1 cellular context compared by ENCODE assay signal in the genomic region with DNA sequence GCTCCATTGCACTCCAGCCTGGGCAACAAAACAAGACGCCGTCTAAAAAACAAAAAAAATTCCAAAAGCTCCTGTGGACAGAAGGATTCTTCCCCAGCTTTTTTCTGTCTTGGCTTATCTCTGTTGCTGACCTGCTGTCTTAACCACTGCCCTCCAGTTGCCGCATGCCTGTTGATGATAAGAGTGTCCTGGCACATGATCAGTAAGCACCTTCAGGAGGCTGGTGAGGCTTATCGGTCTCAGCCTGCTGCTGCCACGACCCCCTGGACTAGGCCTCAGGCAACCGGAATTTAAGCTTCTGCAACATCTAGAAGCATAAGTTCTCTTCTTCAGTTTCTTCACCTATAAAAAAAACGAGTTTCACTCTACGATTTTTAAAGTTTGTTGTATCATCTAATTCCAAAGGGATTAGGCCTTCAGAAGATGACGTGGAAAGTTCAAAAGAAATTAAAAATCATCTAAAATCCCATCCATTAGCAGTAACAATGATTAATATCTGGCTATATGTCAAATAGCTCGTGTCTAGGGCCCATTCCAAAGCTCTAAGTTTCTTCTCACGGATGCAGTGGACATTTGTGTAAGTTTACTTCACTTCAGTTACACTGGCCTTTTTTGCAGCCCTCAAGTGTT.
TF ChIP-seq lines count a peak whose summit lies in the region.

No MANE protein-coding gene starts in this region.

TF ChIP-seq in K562, 482 proteins besides CTCF, POLR2A, EP300 and RAD21 (continued from another document and continues in another):
- peak; percentile 97 for TF ChIP-seq SMAD1 (IDR thresholded peaks at IDR 0.05; ENCODE audit: low read depth, low read length, partially characterized antibody)
- TF ChIP-seq, protein P1, sequence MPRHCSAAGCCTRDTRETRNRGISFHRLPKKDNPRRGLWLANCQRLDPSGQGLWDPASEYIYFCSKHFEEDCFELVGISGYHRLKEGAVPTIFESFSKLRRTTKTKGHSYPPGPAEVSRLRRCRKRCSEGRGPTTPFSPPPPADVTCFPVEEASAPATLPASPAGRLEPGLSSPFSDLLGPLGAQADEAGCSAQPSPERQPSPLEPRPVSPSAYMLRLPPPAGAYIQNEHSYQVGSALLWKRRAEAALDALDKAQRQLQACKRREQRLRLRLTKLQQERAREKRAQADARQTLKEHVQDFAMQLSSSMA (CRISPR knock-in tag; IDR thresholded peaks at IDR 0.05) = no peak
- TF ChIP-seq ZKSCAN3 (CRISPR knock-in tag; IDR thresholded peaks at IDR 0.05) = no peak
- TF ChIP-seq RBFOX2 (IDR thresholded peaks at IDR 0.05; ENCODE audit: low read depth, low read length) = no peak
- peak; percentile 99 for TF ChIP-seq HEY1 (CRISPR knock-in tag; IDR thresholded peaks at IDR 0.05; ENCODE audit: borderline replicate concordance)
- no peak for TF ChIP-seq SIRT6 (IDR thresholded peaks at IDR 0.05; ENCODE audit: low read depth, low read length)
- TF ChIP-seq ZNF354B (CRISPR knock-in tag; IDR thresholded peaks at IDR 0.05) = peak; percentile 47; the same call in 1 of the 2 replicates
- no peak for TF ChIP-seq ADNP (tag; IDR thresholded peaks at IDR 0.05)
- peak; percentile 84 for TF ChIP-seq ZNF24 (IDR thresholded peaks at IDR 0.05)
- no peak for TF ChIP-seq THRAP3 (IDR thresholded peaks at IDR 0.05; ENCODE audit: borderline replicate concordance)
- TF ChIP-seq, protein P2, sequence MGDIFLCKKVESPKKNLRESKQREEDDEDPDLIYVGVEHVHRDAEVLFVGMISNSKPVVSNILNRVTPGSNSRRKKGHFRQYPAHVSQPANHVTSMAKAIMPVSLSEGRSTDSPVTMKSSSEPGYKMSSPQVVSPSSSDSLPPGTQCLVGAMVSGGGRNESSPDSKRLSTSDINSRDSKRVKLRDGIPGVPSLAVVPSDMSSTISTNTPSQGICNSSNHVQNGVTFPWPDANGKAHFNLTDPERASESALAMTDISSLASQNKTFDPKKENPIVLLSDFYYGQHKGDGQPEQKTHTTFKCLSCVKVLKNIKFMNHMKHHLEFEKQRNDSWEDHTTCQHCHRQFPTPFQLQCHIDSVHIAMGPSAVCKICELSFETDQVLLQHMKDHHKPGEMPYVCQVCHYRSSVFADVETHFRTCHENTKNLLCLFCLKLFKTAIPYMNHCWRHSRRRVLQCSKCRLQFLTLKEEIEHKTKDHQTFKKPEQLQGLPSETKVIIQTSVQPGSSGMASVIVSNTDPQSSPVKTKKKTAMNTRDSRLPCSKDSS (IDR thresholded peaks at IDR 0.05; ENCODE audit: low read depth, partially characterized antibody) = no peak
- TF ChIP-seq, protein P3, sequence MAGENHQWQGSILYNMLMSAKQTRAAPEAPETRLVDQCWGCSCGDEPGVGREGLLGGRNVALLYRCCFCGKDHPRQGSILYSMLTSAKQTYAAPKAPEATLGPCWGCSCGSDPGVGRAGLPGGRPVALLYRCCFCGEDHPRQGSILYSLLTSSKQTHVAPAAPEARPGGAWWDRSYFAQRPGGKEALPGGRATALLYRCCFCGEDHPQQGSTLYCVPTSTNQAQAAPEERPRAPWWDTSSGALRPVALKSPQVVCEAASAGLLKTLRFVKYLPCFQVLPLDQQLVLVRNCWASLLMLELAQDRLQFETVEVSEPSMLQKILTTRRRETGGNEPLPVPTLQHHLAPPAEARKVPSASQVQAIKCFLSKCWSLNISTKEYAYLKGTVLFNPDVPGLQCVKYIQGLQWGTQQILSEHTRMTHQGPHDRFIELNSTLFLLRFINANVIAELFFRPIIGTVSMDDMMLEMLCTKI (IDR thresholded peaks at IDR 0.05; ENCODE audit: partially characterized antibody) = no peak
- peak; percentile 99 for TF ChIP-seq RUNX1 (IDR thresholded peaks at IDR 0.05; ENCODE audit: low read depth)
- no peak for TF ChIP-seq SMARCB1 (IDR thresholded peaks at IDR 0.05; ENCODE audit: insufficient read length, low read depth)
- TF ChIP-seq, protein P4, sequence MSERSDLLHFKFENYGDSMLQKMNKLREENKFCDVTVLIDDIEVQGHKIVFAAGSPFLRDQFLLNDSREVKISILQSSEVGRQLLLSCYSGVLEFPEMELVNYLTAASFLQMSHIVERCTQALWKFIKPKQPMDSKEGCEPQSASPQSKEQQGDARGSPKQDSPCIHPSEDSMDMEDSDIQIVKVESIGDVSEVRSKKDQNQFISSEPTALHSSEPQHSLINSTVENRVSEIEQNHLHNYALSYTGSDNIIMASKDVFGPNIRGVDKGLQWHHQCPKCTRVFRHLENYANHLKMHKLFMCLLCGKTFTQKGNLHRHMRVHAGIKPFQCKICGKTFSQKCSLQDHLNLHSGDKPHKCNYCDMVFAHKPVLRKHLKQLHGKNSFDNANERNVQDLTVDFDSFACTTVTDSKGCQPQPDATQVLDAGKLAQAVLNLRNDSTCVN (CRISPR knock-in tag; IDR thresholded peaks at IDR 0.05) = peak; percentile 43; the same call in 1 of the 2 replicates
- TF ChIP-seq SRSF9 (IDR thresholded peaks at IDR 0.05; ENCODE audit: borderline replicate concordance, low read depth, low read length) = no peak
- TF ChIP-seq TCFL5 (CRISPR knock-in tag; conservative IDR thresholded peaks at IDR 0.05) = 0 out of 2 replicates have a peak, but pooled peaks have one; percentile 62
- TF ChIP-seq, protein P5, sequence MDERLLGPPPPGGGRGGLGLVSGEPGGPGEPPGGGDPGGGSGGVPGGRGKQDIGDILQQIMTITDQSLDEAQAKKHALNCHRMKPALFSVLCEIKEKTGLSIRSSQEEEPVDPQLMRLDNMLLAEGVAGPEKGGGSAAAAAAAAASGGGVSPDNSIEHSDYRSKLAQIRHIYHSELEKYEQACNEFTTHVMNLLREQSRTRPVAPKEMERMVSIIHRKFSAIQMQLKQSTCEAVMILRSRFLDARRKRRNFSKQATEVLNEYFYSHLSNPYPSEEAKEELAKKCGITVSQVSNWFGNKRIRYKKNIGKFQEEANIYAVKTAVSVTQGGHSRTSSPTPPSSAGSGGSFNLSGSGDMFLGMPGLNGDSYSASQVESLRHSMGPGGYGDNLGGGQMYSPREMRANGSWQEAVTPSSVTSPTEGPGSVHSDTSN (CRISPR knock-in tag; IDR thresholded peaks at IDR 0.05; ENCODE audit: low read depth) = no peak
- TF ChIP-seq, protein P5 (tag; conservative IDR thresholded peaks at IDR 0.05; ENCODE audit: low read depth) = peak; percentile 68
- peak; percentile 75 for TF ChIP-seq ZNF79 (CRISPR knock-in tag; IDR thresholded peaks at IDR 0.05; ENCODE audit: low read depth)
- TF ChIP-seq, protein P6, sequence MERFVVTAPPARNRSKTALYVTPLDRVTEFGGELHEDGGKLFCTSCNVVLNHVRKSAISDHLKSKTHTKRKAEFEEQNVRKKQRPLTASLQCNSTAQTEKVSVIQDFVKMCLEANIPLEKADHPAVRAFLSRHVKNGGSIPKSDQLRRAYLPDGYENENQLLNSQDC (CRISPR knock-in tag; IDR thresholded peaks at IDR 0.05) = 0 out of 2 replicates have a peak, but pooled peaks have one; percentile 45
- TF ChIP-seq TGIF2 (CRISPR knock-in tag; IDR thresholded peaks at IDR 0.05) = no peak
- TF ChIP-seq ZNF444 (CRISPR knock-in tag; IDR thresholded peaks at IDR 0.05) = 0 out of 2 replicates have a peak, but pooled peaks have one; percentile 46
- TF ChIP-seq, protein P7, sequence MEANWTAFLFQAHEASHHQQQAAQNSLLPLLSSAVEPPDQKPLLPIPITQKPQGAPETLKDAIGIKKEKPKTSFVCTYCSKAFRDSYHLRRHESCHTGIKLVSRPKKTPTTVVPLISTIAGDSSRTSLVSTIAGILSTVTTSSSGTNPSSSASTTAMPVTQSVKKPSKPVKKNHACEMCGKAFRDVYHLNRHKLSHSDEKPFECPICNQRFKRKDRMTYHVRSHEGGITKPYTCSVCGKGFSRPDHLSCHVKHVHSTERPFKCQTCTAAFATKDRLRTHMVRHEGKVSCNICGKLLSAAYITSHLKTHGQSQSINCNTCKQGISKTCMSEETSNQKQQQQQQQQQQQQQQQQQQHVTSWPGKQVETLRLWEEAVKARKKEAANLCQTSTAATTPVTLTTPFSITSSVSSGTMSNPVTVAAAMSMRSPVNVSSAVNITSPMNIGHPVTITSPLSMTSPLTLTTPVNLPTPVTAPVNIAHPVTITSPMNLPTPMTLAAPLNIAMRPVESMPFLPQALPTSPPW (CRISPR knock-in tag; IDR thresholded peaks at IDR 0.05) = peak; percentile 73
- TF ChIP-seq, protein P8, sequence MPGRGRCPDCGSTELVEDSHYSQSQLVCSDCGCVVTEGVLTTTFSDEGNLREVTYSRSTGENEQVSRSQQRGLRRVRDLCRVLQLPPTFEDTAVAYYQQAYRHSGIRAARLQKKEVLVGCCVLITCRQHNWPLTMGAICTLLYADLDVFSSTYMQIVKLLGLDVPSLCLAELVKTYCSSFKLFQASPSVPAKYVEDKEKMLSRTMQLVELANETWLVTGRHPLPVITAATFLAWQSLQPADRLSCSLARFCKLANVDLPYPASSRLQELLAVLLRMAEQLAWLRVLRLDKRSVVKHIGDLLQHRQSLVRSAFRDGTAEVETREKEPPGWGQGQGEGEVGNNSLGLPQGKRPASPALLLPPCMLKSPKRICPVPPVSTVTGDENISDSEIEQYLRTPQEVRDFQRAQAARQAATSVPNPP (IDR thresholded peaks at IDR 0.05; ENCODE audit: borderline replicate concordance, insufficient read depth, insufficient read length) = no peak
- no peak for TF ChIP-seq GTF2F1 (IDR thresholded peaks at IDR 0.05; ENCODE audit: low read depth, low read length)
- TF ChIP-seq ZNF134 (CRISPR knock-in tag; conservative IDR thresholded peaks at IDR 0.05) = peak; percentile 72
- TF ChIP-seq NFXL1 (CRISPR knock-in tag; IDR thresholded peaks at IDR 0.05) = no peak
- peak; percentile 55; the same call in 1 of the 2 replicates for TF ChIP-seq HSF4 (CRISPR knock-in tag; IDR thresholded peaks at IDR 0.05; ENCODE audit: borderline replicate concordance)
- TF ChIP-seq HDAC2 (IDR thresholded peaks at IDR 0.05) = peak; percentile 99
- TF ChIP-seq, protein P9, sequence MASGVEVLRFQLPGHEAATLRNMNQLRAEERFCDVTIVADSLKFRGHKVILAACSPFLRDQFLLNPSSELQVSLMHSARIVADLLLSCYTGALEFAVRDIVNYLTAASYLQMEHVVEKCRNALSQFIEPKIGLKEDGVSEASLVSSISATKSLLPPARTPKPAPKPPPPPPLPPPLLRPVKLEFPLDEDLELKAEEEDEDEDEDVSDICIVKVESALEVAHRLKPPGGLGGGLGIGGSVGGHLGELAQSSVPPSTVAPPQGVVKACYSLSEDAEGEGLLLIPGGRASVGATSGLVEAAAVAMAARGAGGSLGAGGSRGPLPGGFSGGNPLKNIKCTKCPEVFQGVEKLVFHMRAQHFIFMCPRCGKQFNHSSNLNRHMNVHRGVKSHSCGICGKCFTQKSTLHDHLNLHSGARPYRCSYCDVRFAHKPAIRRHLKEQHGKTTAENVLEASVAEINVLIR (CRISPR knock-in tag; IDR thresholded peaks at IDR 0.05) = peak; percentile 62
- TF ChIP-seq KLF13 (tag; IDR thresholded peaks at IDR 0.05; ENCODE audit: borderline replicate concordance, low read depth) = peak; percentile 56; the same call in 1 of the 2 replicates
- TF ChIP-seq, protein P10, sequence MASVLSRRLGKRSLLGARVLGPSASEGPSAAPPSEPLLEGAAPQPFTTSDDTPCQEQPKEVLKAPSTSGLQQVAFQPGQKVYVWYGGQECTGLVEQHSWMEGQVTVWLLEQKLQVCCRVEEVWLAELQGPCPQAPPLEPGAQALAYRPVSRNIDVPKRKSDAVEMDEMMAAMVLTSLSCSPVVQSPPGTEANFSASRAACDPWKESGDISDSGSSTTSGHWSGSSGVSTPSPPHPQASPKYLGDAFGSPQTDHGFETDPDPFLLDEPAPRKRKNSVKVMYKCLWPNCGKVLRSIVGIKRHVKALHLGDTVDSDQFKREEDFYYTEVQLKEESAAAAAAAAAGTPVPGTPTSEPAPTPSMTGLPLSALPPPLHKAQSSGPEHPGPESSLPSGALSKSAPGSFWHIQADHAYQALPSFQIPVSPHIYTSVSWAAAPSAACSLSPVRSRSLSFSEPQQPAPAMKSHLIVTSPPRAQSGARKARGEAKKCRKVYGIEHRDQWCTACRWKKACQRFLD (CRISPR knock-in tag; IDR thresholded peaks at IDR 0.05) = peak; percentile 98
- no peak for TF ChIP-seq ZNF347 (CRISPR knock-in tag; IDR thresholded peaks at IDR 0.05; ENCODE audit: low read depth)
- 0 out of 2 replicates have a peak, but pooled peaks have one; percentile 19 for TF ChIP-seq PHF21A (IDR thresholded peaks at IDR 0.05; ENCODE audit: borderline replicate concordance, low read depth)
- TF ChIP-seq MCM2 (IDR thresholded peaks at IDR 0.05; ENCODE audit: low read depth) = no peak
- TF ChIP-seq SRSF7 (optimal IDR thresholded peaks at IDR 0.05; ENCODE audit: low read depth, low read length) = no peak
- no peak for TF ChIP-seq XRCC4 (IDR thresholded peaks at IDR 0.05; ENCODE audit: extremely low read depth, insufficient read depth, insufficient read length)
- no peak for TF ChIP-seq GTF2A2 (tag; IDR thresholded peaks at IDR 0.05)
- TF ChIP-seq U2AF2 (optimal IDR thresholded peaks at IDR 0.05; ENCODE audit: low read depth, low read length) = no peak
- peak; percentile 99 for TF ChIP-seq PHB2 (IDR thresholded peaks at IDR 0.05; ENCODE audit: low read depth)
- no peak for TF ChIP-seq NFYB (IDR thresholded peaks at IDR 0.05; ENCODE audit: extremely low read depth, insufficient read length)
- TF ChIP-seq SOX6 (IDR thresholded peaks at IDR 0.05) = peak; percentile 99
- no peak for TF ChIP-seq SAFB2 (IDR thresholded peaks at IDR 0.05; ENCODE audit: borderline replicate concordance, low read depth, low read length, severe bottlenecking)
- TF ChIP-seq, protein P11, sequence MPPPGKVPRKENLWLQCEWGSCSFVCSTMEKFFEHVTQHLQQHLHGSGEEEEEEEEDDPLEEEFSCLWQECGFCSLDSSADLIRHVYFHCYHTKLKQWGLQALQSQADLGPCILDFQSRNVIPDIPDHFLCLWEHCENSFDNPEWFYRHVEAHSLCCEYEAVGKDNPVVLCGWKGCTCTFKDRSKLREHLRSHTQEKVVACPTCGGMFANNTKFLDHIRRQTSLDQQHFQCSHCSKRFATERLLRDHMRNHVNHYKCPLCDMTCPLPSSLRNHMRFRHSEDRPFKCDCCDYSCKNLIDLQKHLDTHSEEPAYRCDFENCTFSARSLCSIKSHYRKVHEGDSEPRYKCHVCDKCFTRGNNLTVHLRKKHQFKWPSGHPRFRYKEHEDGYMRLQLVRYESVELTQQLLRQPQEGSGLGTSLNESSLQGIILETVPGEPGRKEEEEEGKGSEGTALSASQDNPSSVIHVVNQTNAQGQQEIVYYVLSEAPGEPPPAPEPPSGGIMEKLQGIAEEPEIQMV (tag; conservative IDR thresholded peaks at IDR 0.05; ENCODE audit: low read depth) = no peak
- TF ChIP-seq TEAD4 (IDR thresholded peaks at IDR 0.05; ENCODE audit: low read length) = peak; percentile 99
- no peak for TF ChIP-seq TEAD4 (CRISPR knock-in tag; IDR thresholded peaks at IDR 0.05; ENCODE audit: borderline replicate concordance)
- TF ChIP-seq CBFA2T2 (conservative IDR thresholded peaks at IDR 0.05) = peak; percentile 100
- TF ChIP-seq TCF3 (CRISPR knock-in tag; IDR thresholded peaks at IDR 0.05) = peak; percentile 100
- TF ChIP-seq ZNF263 (CRISPR knock-in tag; IDR thresholded peaks at IDR 0.05; ENCODE audit: borderline replicate concordance) = no peak
- TF ChIP-seq NR1H2 (CRISPR knock-in tag; IDR thresholded peaks at IDR 0.05) = no peak
- TF ChIP-seq TCF7 (IDR thresholded peaks at IDR 0.05; ENCODE audit: borderline replicate concordance) = peak; percentile 95; the same call in 1 of the 2 replicates
- TF ChIP-seq SPI1 (IDR thresholded peaks at IDR 0.05; ENCODE audit: borderline replicate concordance, low read depth, low read length) = no peak
